In the genomic region with DNA sequence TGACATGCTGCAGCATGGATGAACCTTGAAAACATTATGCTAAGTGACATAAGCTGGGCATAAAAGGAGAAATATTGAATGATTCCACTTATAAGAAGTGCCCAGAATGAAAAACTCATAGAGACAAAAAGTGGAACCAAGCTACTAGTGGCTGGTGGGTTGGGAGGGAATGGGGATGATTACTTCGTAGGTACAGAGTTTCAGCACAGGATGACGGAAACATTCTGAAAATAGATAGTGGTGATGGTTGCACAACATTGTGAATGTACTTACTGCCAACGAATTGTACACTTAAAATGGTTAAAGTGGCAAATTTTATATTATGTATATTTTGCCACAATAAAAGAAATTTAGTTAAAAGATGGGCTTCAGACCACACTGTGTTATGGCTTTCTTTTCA, we compare ENCODE assay signal across 2 cellular contexts.
TF ChIP-seq lines count a peak whose summit lies in the region.

No MANE protein-coding gene starts in this region.

TF ChIP-seq in liver, 16 proteins besides CTCF, POLR2A, EP300 and RAD21 (continued from another document):
- TF ChIP-seq, protein P1, sequence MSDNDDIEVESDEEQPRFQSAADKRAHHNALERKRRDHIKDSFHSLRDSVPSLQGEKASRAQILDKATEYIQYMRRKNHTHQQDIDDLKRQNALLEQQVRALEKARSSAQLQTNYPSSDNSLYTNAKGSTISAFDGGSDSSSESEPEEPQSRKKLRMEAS (IDR thresholded peaks at IDR 0.05): peak; percentile 11
- TF ChIP-seq, protein P2, sequence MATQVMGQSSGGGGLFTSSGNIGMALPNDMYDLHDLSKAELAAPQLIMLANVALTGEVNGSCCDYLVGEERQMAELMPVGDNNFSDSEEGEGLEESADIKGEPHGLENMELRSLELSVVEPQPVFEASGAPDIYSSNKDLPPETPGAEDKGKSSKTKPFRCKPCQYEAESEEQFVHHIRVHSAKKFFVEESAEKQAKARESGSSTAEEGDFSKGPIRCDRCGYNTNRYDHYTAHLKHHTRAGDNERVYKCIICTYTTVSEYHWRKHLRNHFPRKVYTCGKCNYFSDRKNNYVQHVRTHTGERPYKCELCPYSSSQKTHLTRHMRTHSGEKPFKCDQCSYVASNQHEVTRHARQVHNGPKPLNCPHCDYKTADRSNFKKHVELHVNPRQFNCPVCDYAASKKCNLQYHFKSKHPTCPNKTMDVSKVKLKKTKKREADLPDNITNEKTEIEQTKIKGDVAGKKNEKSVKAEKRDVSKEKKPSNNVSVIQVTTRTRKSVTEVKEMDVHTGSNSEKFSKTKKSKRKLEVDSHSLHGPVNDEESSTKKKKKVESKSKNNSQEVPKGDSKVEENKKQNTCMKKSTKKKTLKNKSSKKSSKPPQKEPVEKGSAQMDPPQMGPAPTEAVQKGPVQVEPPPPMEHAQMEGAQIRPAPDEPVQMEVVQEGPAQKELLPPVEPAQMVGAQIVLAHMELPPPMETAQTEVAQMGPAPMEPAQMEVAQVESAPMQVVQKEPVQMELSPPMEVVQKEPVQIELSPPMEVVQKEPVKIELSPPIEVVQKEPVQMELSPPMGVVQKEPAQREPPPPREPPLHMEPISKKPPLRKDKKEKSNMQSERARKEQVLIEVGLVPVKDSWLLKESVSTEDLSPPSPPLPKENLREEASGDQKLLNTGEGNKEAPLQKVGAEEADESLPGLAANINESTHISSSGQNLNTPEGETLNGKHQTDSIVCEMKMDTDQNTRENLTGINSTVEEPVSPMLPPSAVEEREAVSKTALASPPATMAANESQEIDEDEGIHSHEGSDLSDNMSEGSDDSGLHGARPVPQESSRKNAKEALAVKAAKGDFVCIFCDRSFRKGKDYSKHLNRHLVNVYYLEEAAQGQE (IDR thresholded peaks at IDR 0.05): peak; percentile 39
- TF ChIP-seq GABPA (IDR thresholded peaks at IDR 0.05 in 1 of 2, conservative IDR thresholded peaks at IDR 0.05 in 1 of 2) (no peak), JUND (IDR thresholded peaks at IDR 0.05) (peak in 1 of 2 donors; percentile 77), FOXA2 (IDR thresholded peaks at IDR 0.05) (peak; percentile 58), HNF4G (IDR thresholded peaks at IDR 0.05) (no peak), FOXA1 (IDR thresholded peaks at IDR 0.05) (peak; percentile 36), NR2F2 (IDR thresholded peaks at IDR 0.05) (no peak), RXRA (IDR thresholded peaks at IDR 0.05) (peak in 1 of 2 donors; percentile 67)

TF ChIP-seq in HepG2, 621 proteins besides CTCF, POLR2A, EP300 and RAD21 (continued from another document):
- TF ChIP-seq, protein P3, sequence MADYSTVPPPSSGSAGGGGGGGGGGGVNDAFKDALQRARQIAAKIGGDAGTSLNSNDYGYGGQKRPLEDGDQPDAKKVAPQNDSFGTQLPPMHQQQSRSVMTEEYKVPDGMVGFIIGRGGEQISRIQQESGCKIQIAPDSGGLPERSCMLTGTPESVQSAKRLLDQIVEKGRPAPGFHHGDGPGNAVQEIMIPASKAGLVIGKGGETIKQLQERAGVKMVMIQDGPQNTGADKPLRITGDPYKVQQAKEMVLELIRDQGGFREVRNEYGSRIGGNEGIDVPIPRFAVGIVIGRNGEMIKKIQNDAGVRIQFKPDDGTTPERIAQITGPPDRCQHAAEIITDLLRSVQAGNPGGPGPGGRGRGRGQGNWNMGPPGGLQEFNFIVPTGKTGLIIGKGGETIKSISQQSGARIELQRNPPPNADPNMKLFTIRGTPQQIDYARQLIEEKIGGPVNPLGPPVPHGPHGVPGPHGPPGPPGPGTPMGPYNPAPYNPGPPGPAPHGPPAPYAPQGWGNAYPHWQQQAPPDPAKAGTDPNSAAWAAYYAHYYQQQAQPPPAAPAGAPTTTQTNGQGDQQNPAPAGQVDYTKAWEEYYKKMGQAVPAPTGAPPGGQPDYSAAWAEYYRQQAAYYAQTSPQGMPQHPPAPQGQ (CRISPR knock-in tag; IDR thresholded peaks at IDR 0.05; ENCODE audit: borderline replicate concordance): no peak
- TF ChIP-seq ZNF780A (CRISPR knock-in tag; IDR thresholded peaks at IDR 0.05) (no peak), SAFB2 (CRISPR knock-in tag; IDR thresholded peaks at IDR 0.05; ENCODE audit: borderline replicate concordance, low read depth) (no peak), ZNF17 (CRISPR knock-in tag; IDR thresholded peaks at IDR 0.05) (no peak), ZNF263 (CRISPR knock-in tag; IDR thresholded peaks at IDR 0.05) (no peak), AKAP8 (CRISPR knock-in tag; IDR thresholded peaks at IDR 0.05) (no peak), ZFYVE20 (CRISPR knock-in tag; IDR thresholded peaks at IDR 0.05; ENCODE audit: borderline replicate concordance, low read depth) (no peak), ZNF773 (CRISPR knock-in tag; IDR thresholded peaks at IDR 0.05; ENCODE audit: borderline replicate concordance) (no peak), AGO2 (optimal IDR thresholded peaks at IDR 0.05; ENCODE audit: low read depth, low read length) (no peak), KLF12 (CRISPR knock-in tag; IDR thresholded peaks at IDR 0.05; ENCODE audit: borderline replicate concordance) (no peak), SALL2 (CRISPR knock-in tag; IDR thresholded peaks at IDR 0.05) (no peak), ZNF235 (CRISPR knock-in tag; IDR thresholded peaks at IDR 0.05; ENCODE audit: borderline replicate concordance) (no peak), ZNF282 (IDR thresholded peaks at IDR 0.05; ENCODE audit: partially characterized antibody) (no peak)
- TF ChIP-seq, protein P4, sequence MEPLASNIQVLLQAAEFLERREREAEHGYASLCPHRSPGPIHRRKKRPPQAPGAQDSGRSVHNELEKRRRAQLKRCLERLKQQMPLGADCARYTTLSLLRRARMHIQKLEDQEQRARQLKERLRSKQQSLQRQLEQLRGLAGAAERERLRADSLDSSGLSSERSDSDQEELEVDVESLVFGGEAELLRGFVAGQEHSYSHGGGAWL (CRISPR knock-in tag; IDR thresholded peaks at IDR 0.05): no peak
- TF ChIP-seq, protein P5, sequence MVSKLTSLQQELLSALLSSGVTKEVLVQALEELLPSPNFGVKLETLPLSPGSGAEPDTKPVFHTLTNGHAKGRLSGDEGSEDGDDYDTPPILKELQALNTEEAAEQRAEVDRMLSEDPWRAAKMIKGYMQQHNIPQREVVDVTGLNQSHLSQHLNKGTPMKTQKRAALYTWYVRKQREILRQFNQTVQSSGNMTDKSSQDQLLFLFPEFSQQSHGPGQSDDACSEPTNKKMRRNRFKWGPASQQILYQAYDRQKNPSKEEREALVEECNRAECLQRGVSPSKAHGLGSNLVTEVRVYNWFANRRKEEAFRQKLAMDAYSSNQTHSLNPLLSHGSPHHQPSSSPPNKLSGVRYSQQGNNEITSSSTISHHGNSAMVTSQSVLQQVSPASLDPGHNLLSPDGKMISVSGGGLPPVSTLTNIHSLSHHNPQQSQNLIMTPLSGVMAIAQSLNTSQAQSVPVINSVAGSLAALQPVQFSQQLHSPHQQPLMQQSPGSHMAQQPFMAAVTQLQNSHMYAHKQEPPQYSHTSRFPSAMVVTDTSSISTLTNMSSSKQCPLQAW (CRISPR knock-in tag; IDR thresholded peaks at IDR 0.05): no peak
- TF ChIP-seq, protein P6, sequence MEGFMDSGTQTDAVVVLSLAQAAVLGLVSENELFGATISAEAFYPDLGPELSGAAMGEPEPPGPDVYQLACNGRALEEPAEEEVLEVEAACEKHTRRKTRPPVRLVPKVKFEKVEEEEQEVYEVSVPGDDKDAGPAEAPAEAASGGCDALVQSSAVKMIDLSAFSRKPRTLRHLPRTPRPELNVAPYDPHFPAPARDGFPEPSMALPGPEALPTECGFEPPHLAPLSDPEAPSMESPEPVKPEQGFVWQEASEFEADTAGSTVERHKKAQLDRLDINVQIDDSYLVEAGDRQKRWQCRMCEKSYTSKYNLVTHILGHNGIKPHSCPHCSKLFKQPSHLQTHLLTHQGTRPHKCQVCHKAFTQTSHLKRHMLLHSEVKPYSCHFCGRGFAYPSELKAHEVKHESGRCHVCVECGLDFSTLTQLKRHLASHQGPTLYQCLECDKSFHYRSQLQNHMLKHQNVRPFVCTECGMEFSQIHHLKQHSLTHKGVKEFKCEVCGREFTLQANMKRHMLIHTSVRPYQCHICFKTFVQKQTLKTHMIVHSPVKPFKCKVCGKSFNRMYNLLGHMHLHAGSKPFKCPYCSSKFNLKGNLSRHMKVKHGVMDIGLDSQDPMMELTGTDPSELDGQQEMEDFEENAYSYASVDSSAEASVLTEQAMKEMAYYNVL (CRISPR knock-in tag; IDR thresholded peaks at IDR 0.05; ENCODE audit: borderline replicate concordance): no peak
- TF ChIP-seq, protein P7, sequence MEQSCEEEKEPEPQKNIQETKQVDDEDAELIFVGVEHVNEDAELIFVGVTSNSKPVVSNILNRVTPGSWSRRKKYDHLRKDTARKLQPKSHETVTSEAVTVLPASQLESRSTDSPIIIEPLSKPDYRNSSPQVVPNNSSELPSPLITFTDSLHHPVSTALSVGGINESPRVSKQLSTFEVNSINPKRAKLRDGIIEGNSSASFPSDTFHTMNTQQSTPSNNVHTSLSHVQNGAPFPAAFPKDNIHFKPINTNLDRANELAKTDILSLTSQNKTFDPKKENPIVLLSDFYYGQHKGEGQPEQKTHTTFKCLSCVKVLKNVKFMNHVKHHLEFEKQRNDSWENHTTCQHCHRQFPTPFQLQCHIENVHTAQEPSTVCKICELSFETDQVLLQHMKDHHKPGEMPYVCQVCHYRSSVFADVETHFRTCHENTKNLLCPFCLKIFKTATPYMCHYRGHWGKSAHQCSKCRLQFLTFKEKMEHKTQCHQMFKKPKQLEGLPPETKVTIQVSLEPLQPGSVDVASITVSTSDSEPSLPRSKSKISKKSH (CRISPR knock-in tag; IDR thresholded peaks at IDR 0.05; ENCODE audit: borderline replicate concordance): no peak
